8 cellular contexts compared by ENCODE assay signal in genomic region chr1:9824702-9825089, GRCh38. TPM values are rescaled to one million over a fixed set of nuclear protein-coding genes. Genes with fewer than 3 reads are reported as not detected.
DNase-seq lines count a peak whose midpoint lies in the region; ATAC-seq and TF ChIP-seq lines count a peak whose summit lies in the region.

No MANE protein-coding gene starts in this region.

- CTCF ChIA-PET in WTC11 (lab: Charles Lee) = no interaction called here

- POLR2A ChIA-PET in WTC11 (lab: Charles Lee) = interaction anchor here (1.0 kb wide), 1 partner anchor 40 kb away, joined by 3 read pairs; no protein-coding TSS in a partner anchor

- no peaks in the 10 kb centered on the region for H3K9me3 ChIP-seq in gastrocnemius medialis

- no peaks in the 10 kb centered on the region for H3K36me3 Mint-ChIP-seq in WTC11

- no peaks in the 10 kb centered on the region for H3K36me3 ChIP-seq in gastrocnemius medialis

- in situ Hi-C loops in gastrocnemius medialis (cut with MboI; ENCODE audit: low sequenced_read_pairs in 4 of 4) = no loop called here

- H3K4me3 ChIP-seq in GM12875 (ENCODE audit: low read depth, low read length) (peak overlapping the region; percentile 44), gastrocnemius medialis (peak overlapping the region; percentile 74 to 89 (median 86))

- no peaks in the 10 kb centered on the region for H3K27me3 ChIP-seq in foreskin keratinocyte
- no peaks in the 10 kb centered on the region for H3K27me3 ChIP-seq in gastrocnemius medialis

- peaks cover 35% of the 10 kb centered on the region for H3K27me3 Mint-ChIP-seq in WTC11 (ENCODE audit: low read depth)

- peak overlapping the region; percentile 72 for H3K27ac ChIP-seq in foreskin keratinocyte
- peak overlapping the region; percentile 94 to 99 (median 94) for H3K27ac ChIP-seq in gastrocnemius medialis

- intact Hi-C loops in gastrocnemius medialis (cut with DNase I; ENCODE audit: low total_unique reads) = loop anchor here (1.0 to 10.0 kb wide), 6 partner anchors 32 to 870 kb away; no protein-coding TSS in a partner anchor

- DNase-seq in WTC11 (ENCODE audit: low spot score) (no peak), foreskin keratinocyte (peak in 1 of 2 donors; percentile 51), gastrocnemius medialis (no peak), kidney glomerular epithelial cell (lab: John Stamatoyannopoulos, UW) (no peak), NCI-H1694 (lab: John Stamatoyannopoulos, UW) (no peak), NCI-H446 (lab: John Stamatoyannopoulos, UW) (no peak)

- no peaks in the 10 kb centered on the region for H3K9me3 Mint-ChIP-seq in WTC11

- H3K4me1 ChIP-seq in foreskin keratinocyte (peaks cover 34% of the 10 kb centered on the region), gastrocnemius medialis (peaks cover 32 to 36% of the 10 kb centered on the region in 2 donors)

- ATAC-seq in WTC11 (no peak), foreskin keratinocyte (no peak), gastrocnemius medialis (no peak), HG03196 (IDR thresholded peaks at IDR 0.05; ENCODE audit: unreplicated experiment) (no peak)

- H3K27ac Mint-ChIP-seq in WTC11 = no peak overlapping the region

- TF ChIP-seq POLR2A in gastrocnemius medialis (IDR thresholded peaks at IDR 0.05) = no peak

- peaks cover 49% of the 10 kb centered on the region for H3K4me1 Mint-ChIP-seq in WTC11

- TF ChIP-seq CTCF in GM12875 (IDR thresholded peaks at IDR 0.05; ENCODE audit: borderline replicate concordance, insufficient read depth, low read depth, low read length) (no peak), WTC11 (IDR thresholded peaks at IDR 0.05) (no peak), foreskin keratinocyte (conservative IDR thresholded peaks at IDR 0.05) (no peak), gastrocnemius medialis (IDR thresholded peaks at IDR 0.05 in 4 of 5, conservative IDR thresholded peaks at IDR 0.05 in 1 of 5) (no peak)

- H3K4me3 Mint-ChIP-seq in WTC11 = peak overlapping the region; percentile 71

TF ChIP-seq in WTC11, 78 proteins besides CTCF, POLR2A, EP300 and RAD21 (continues in another document):
- TF ChIP-seq TEAD1 (CRISPR knock-in tag; IDR thresholded peaks at IDR 0.05) = no peak
- no peak for TF ChIP-seq ZSCAN18 (CRISPR knock-in tag; IDR thresholded peaks at IDR 0.05)
- TF ChIP-seq FOXP4 (CRISPR knock-in tag; IDR thresholded peaks at IDR 0.05) = no peak
- TF ChIP-seq PRDM15 (CRISPR knock-in tag; IDR thresholded peaks at IDR 0.05) = no peak
- no peak for TF ChIP-seq ZNF232 (CRISPR knock-in tag; IDR thresholded peaks at IDR 0.05)
- no peak for TF ChIP-seq ZNF396 (CRISPR knock-in tag; IDR thresholded peaks at IDR 0.05; ENCODE audit: borderline replicate concordance)
- TF ChIP-seq AR (CRISPR knock-in tag; IDR thresholded peaks at IDR 0.05) = no peak
- TF ChIP-seq ZNF512 (CRISPR knock-in tag; IDR thresholded peaks at IDR 0.05; ENCODE audit: borderline replicate concordance) = no peak
- no peak for TF ChIP-seq NFE2L1 (CRISPR knock-in tag; IDR thresholded peaks at IDR 0.05)
- no peak for TF ChIP-seq KAT7 (CRISPR knock-in tag; IDR thresholded peaks at IDR 0.05; ENCODE audit: borderline replicate concordance)
- no peak for TF ChIP-seq CREB1 (CRISPR knock-in tag; IDR thresholded peaks at IDR 0.05)

RNA-seq across cellular contexts. Expression of gene CLSTN1, which starts 0.9 kb away (rescaled TPM):
- total RNA-seq in WTC11 (2021) (119 to 128 TPM (median 124 TPM) in 3 replicates), foreskin keratinocyte (287 and 346 TPM in 2 replicates), gastrocnemius medialis (10 to 100 TPM in 3 of 4 donors, 1 to 10 TPM in 1; 8.5 to 25.7 (median 22.0) TPM)
- polyA plus RNA-seq in foreskin keratinocyte = 237 and 287 TPM in 2 replicates
